1 cellular context compared by ENCODE assay signal in genomic region chr2:8927510-8928456, GRCh38.
A peak's percentile ranks its signal among the peaks of the same experiment; 100 is the strongest.
TF ChIP-seq lines count a peak whose summit lies in the region.

No MANE protein-coding gene starts in this region.

TF ChIP-seq in K562, 482 proteins besides CTCF, POLR2A, EP300 and RAD21 (continued from another document):
- TF ChIP-seq IRF2 (CRISPR knock-in tag; IDR thresholded peaks at IDR 0.05) (no peak), EHMT2 (IDR thresholded peaks at IDR 0.05) (0 out of 2 replicates have a peak, but pooled peaks have one; percentile 25)
